In the genomic region with DNA sequence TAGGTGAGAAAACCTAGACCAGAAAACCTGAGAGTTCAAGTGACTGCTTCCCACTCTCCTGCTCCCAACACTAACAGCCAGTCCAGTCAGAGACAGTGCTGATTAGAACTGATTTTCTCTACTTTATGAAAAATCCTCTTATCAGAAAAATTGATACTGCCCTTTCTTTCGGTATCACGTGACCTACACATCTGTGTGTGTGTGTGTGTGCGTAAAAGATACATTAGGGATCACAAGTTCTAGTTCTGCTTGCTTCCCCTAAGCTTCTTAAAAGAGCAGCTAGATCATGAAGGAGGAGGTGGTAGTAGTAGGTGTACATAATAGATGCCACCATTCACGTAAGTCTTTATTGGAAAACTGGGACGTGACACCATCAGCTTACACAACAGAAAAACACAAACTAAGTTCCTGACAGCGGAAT, we compare ENCODE assay signal across 8 cellular contexts. TPM values are rescaled to one million over a fixed set of nuclear protein-coding genes. Genes with fewer than 3 reads are reported as not detected.
A peak's percentile ranks its signal among the peaks of the same experiment; 100 is the strongest.
DNase-seq lines count a peak whose midpoint lies in the region; ATAC-seq and TF ChIP-seq lines count a peak whose summit lies in the region.

No MANE protein-coding gene starts in this region.

- TF ChIP-seq CTCF in AG10803 (conservative IDR thresholded peaks at IDR 0.05; ENCODE audit: low read length) (no peak), HFFc6 (IDR thresholded peaks at IDR 0.05) (no peak)

- H3K4me3 ChIP-seq in AG10803 (ENCODE audit: low read length) = peak overlapping the region; percentile 93
- H3K4me3 ChIP-seq in thymus (ENCODE audit: low read length) = peak overlapping the region; percentile 84

- no peak for ATAC-seq in HG03432 (IDR thresholded peaks at IDR 0.05; ENCODE audit: unreplicated experiment)
- ATAC-seq in HG03378 (IDR thresholded peaks at IDR 0.05; ENCODE audit: unreplicated experiment) = no peak
- ATAC-seq in HG02973 (IDR thresholded peaks at IDR 0.05; ENCODE audit: unreplicated experiment) = no peak

- 70% methylated on average over 6 of the region's 6 CpGs for WGBS in thymus

- peak overlapping the region; percentile 84 for H3K27ac Mint-ChIP-seq in HFFc6
- H3K27ac Mint-ChIP-seq in activated CD4-positive, alpha-beta memory T cell treated with anti-CD3 and anti-CD28 coated beads, Interleukin-2, amount 10 ng/mL, durations not matched to agents 7 days and 5 days = peak overlapping the region; percentile 80
- H3K27ac Mint-ChIP-seq in immature natural killer cell = peak overlapping the region; percentile 84 to 97 (median 94)

- H3K27me3 Mint-ChIP-seq in HFFc6 (ENCODE audit: insufficient read depth) (peaks cover 1% of the 10 kb centered on the region; the same call in 1 of the 2 replicates), immature natural killer cell (ENCODE audit: low read depth in 3 of 3) (peaks cover 9 to 22% (median 14%) of the 10 kb centered on the region in 3 donors)
- no peaks in the 10 kb centered on the region for H3K27me3 Mint-ChIP-seq in activated CD4-positive, alpha-beta memory T cell treated with anti-CD3 and anti-CD28 coated beads, Interleukin-2, amount 10 ng/mL, durations not matched to agents 7 days and 5 days

- peaks cover 57% of the 10 kb centered on the region for H3K4me1 Mint-ChIP-seq in HFFc6 (ENCODE audit: low read depth)
- H3K4me1 Mint-ChIP-seq in activated CD4-positive, alpha-beta memory T cell treated with anti-CD3 and anti-CD28 coated beads, Interleukin-2, amount 10 ng/mL, durations not matched to agents 7 days and 5 days = peaks cover 52% of the 10 kb centered on the region
- H3K4me1 Mint-ChIP-seq in immature natural killer cell = peaks cover 63 to 70% of the 10 kb centered on the region in 2 donors

- no peaks in the 10 kb centered on the region for H3K36me3 ChIP-seq in thymus (ENCODE audit: control insufficient read depth, insufficient read depth)

- POLR2A ChIA-PET in activated CD4-positive, alpha-beta memory T cell treated with anti-CD3 and anti-CD28 coated beads, Interleukin-2, amount 10 ng/mL, durations not matched to agents 7 days and 5 days (lab: Charles Lee) = interaction anchor here (0.6 to 2.4 kb wide), 6 partner anchors 9 to 565 kb away, joined by 3 to 9 read pairs (median 3); a partner anchor contains a TSS

- H3K4me3 Mint-ChIP-seq in HFFc6 (peak overlapping the region; percentile 87), immature natural killer cell (peak overlapping the region; percentile 86 to 98 (median 92))
- H3K4me3 Mint-ChIP-seq in activated CD4-positive, alpha-beta memory T cell treated with anti-CD3 and anti-CD28 coated beads, Interleukin-2, amount 10 ng/mL, durations not matched to agents 7 days and 5 days = peak overlapping the region; percentile 97

- H3K27ac ChIP-seq in thymus (ENCODE audit: low read depth) = no peak overlapping the region

- no peaks in the 10 kb centered on the region for H3K9me3 ChIP-seq in thymus (ENCODE audit: control insufficient read depth)

- H3K9me3 Mint-ChIP-seq in HFFc6 (no peaks in the 10 kb centered on the region), immature natural killer cell (no peaks in the 10 kb centered on the region)
- H3K9me3 Mint-ChIP-seq in activated CD4-positive, alpha-beta memory T cell treated with anti-CD3 and anti-CD28 coated beads, Interleukin-2, amount 10 ng/mL, durations not matched to agents 7 days and 5 days = no peaks in the 10 kb centered on the region

- CTCF ChIA-PET in activated CD4-positive, alpha-beta memory T cell treated with anti-CD3 and anti-CD28 coated beads, Interleukin-2, amount 10 ng/mL, durations not matched to agents 7 days and 5 days (lab: Charles Lee) = interaction anchor here (0.9 to 1.9 kb wide), 5 partner anchors 20 to 212 kb away, joined by 3 to 7 read pairs (median 4); no protein-coding TSS in a partner anchor

- H3K27me3 ChIP-seq in thymus (ENCODE audit: control insufficient read depth, insufficient read depth) = no peaks in the 10 kb centered on the region

- peak; percentile 13 for DNase-seq in AG10803 (ENCODE audit: low read depth)
- DNase-seq in HFFc6 = peak; percentile 8
- no peak for DNase-seq in activated CD4-positive, alpha-beta memory T cell treated with anti-CD3 and anti-CD28 coated beads, Interleukin-2, amount 10 ng/mL, durations not matched to agents 7 days and 5 days
- DNase-seq in immature natural killer cell = peak in 1 of 3 donors; percentile 5

- no peaks in the 10 kb centered on the region for H3K36me3 Mint-ChIP-seq in HFFc6 (ENCODE audit: low read depth)
- peaks cover 13% of the 10 kb centered on the region for H3K36me3 Mint-ChIP-seq in activated CD4-positive, alpha-beta memory T cell treated with anti-CD3 and anti-CD28 coated beads, Interleukin-2, amount 10 ng/mL, durations not matched to agents 7 days and 5 days (ENCODE audit: low read depth)
- no peaks in the 10 kb centered on the region for H3K36me3 Mint-ChIP-seq in immature natural killer cell

- peaks cover 10% of the 10 kb centered on the region for H3K4me1 ChIP-seq in thymus (ENCODE audit: control insufficient read depth, insufficient read depth, low read length)

RNA-seq across cellular contexts. Expression of a gene that starts 1.5 kb away (rescaled TPM):
- 10 to 100 TPM; 32.0 to 46.6 (median 39.9) TPM for total RNA-seq in HFFc6 (2021; fragmentation: NEBNext Ultra II Directional; extraction: Animal tissue kit (Norgen Biotek cat#: 25700))
- 10 to 100 TPM; 50.6 to 52.7 TPM for total RNA-seq in activated CD4-positive, alpha-beta memory T cell treated with anti-CD3 and anti-CD28 coated beads, Interleukin-2, amount 10 ng/mL, durations not matched to agents 7 days and 5 days
- polyA plus RNA-seq in immature natural killer cell (100 to 1,000 TPM in 1 of 3 donors, 10 to 100 TPM in 2; 55.4 to 143 (median 82.1) TPM), thymus (15.0 TPM)
